In genomic region chr10:124037286-124037685, GRCh38 we compare ENCODE assay signal across 21 cellular contexts. TPM values are rescaled to one million over a fixed set of nuclear protein-coding genes. Genes with fewer than 3 reads are reported as not detected.
"Had no signal": no experiment of that assay in that cellular context is flagged by ENCODE, and none has a peak within 500 bp of the region (broad histone marks: within the 10 kb centered on the region; RNA-seq: fewer than 3 reads in every experiment).

No MANE protein-coding gene starts in this region.

- ATAC-seq: activated CD8-positive, alpha-beta T cell treated with anti-CD3 and anti-CD28 coated beads, Interleukin-2, amount 10 ng/mL, durations not matched to agents 7 days and 5 days; gastrocnemius medialis; heart left ventricle; naive thymus-derived CD8-positive, alpha-beta T cell; right lobe of liver; stimulated activated effector memory CD8-positive, alpha-beta T cell treated with anti-CD3 and anti-CD28 coated beads, Interleukin-12 subunit alpha, Interleukin-12 subunit beta, amount 100 ng/mL, for 72 hours; T-cell had no signal

- H3K36me3 Mint-ChIP-seq: naive thymus-derived CD8-positive, alpha-beta T cell; stimulated activated effector memory CD8-positive, alpha-beta T cell treated with anti-CD3 and anti-CD28 coated beads, Interleukin-12 subunit alpha, Interleukin-12 subunit beta, amount 100 ng/mL, for 72 hours; T-cell had no signal

- H3K4me3 ChIP-seq: gastrocnemius medialis, heart left ventricle, left lung, ovary, right lobe of liver, smooth muscle cell, thyroid gland had no signal

- H3K36me3 ChIP-seq: gastrocnemius medialis, ovary had no signal

- H3K27ac Mint-ChIP-seq: activated CD4-positive, alpha-beta T cell treated with anti-CD3 and anti-CD28 coated beads, Interleukin-2, amount 10 ng/mL, durations not matched to agents 24 days and 14 days; activated CD8-positive, alpha-beta T cell treated with anti-CD3 and anti-CD28 coated beads, Interleukin-2, amount 10 ng/mL, durations not matched to agents 7 days and 5 days; activated T-cell treated with anti-CD3 and anti-CD28 coated beads, Interleukin-2, amount 50 U/mL, for 24 hours; activated T-helper 2 cell treated with anti-CD3 and anti-CD28 coated beads, Interferon-gamma antibody, Interleukin-2, Interleukin-4, amounts not matched to agents 10 μg/mL and 5 μg/mL and 100 μg/mL, durations not matched to agents 14 hours and 24 hours and 36 hours; naive thymus-derived CD8-positive, alpha-beta T cell; stimulated activated effector memory CD8-positive, alpha-beta T cell treated with anti-CD3 and anti-CD28 coated beads, Interleukin-12 subunit alpha, Interleukin-12 subunit beta, amount 100 ng/mL, for 72 hours; T-cell had no signal

- H3K27ac ChIP-seq: brain microvascular endothelial cell, gastrocnemius medialis, ovary had no signal

- H3K9me3 Mint-ChIP-seq: activated CD4-positive, alpha-beta T cell treated with anti-CD3 and anti-CD28 coated beads, Interleukin-2, amount 10 ng/mL, durations not matched to agents 24 days and 14 days; activated T-cell treated with anti-CD3 and anti-CD28 coated beads, Interleukin-2, amount 50 U/mL, for 24 hours; activated T-helper 2 cell treated with anti-CD3 and anti-CD28 coated beads, Interferon-gamma antibody, Interleukin-2, Interleukin-4, amounts not matched to agents 10 μg/mL and 5 μg/mL and 100 μg/mL, durations not matched to agents 14 hours and 24 hours and 36 hours; memory B cell; naive thymus-derived CD8-positive, alpha-beta T cell; stimulated activated effector memory CD8-positive, alpha-beta T cell treated with anti-CD3 and anti-CD28 coated beads, Interleukin-12 subunit alpha, Interleukin-12 subunit beta, amount 100 ng/mL, for 72 hours; T-cell had no signal

- H3K9me3 ChIP-seq: gastrocnemius medialis, heart left ventricle, left lung, ovary, right lobe of liver, thyroid gland had no signal

- H3K4me2 ChIP-seq: smooth muscle cell had no signal

- DNase-seq: activated CD4-positive, alpha-beta T cell treated with anti-CD3 and anti-CD28 coated beads, Interleukin-2, amount 10 ng/mL, durations not matched to agents 24 days and 14 days; activated CD8-positive, alpha-beta T cell treated with anti-CD3 and anti-CD28 coated beads, Interleukin-2, amount 10 ng/mL, durations not matched to agents 7 days and 5 days; activated naive CD4-positive, alpha-beta T cell treated with Interleukin-2 at 50 U/mL for 16 hours; activated T-cell treated with anti-CD3 and anti-CD28 coated beads, Interleukin-2, amount 50 U/mL, for 24 hours; aorta; brain microvascular endothelial cell; central memory CD4-positive, alpha-beta T cell; erythroblast; gastrocnemius medialis; heart left ventricle; left lung; ovary; right lobe of liver; stimulated activated CD4-positive, alpha-beta T cell treated with anti-CD3 and anti-CD28 coated beads, Interleukin-4, amount 100 ng/mL, for 24 hours; T-cell; thyroid gland had no signal

- H3K27me3 ChIP-seq: brain microvascular endothelial cell, gastrocnemius medialis, heart left ventricle, left lung, ovary, right lobe of liver, thyroid gland had no signal

RNA-seq across cellular contexts. Expression of gene CHST15, which starts 56.1 kb away (rescaled TPM):
- total RNA-seq: activated CD8-positive, alpha-beta T cell treated with anti-CD3 and anti-CD28 coated beads, Interleukin-2, amount 10 ng/mL, durations not matched to agents 7 days and 5 days; activated T-helper 2 cell treated with anti-CD3 and anti-CD28 coated beads, Interferon-gamma antibody, Interleukin-2, Interleukin-4, amounts not matched to agents 10 μg/mL and 5 μg/mL and 100 μg/mL, durations not matched to agents 14 hours and 24 hours and 36 hours had no signal
